In the genomic region with DNA sequence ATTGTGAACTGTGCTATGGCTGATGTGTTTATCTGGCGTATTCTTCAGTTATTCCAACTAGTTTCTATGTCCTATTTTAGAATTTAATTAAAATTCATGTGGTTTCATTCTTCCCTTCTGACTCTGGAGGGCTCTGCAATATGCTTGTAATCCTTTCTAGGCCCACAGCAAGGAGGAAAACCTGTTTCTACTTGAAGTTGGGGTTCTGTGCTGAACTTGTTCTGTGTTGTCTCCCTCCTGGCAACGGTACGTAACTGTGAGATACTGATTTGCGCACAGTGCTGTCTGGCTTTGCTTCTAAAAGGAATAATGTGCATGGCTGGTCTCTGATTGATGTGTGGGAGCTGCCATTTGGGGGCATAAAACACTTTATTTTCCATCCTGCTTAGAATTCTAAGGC, we compare ENCODE assay signal across 1 cellular context.
TF ChIP-seq lines count a peak whose summit lies in the region.

No MANE protein-coding gene starts in this region.

TF ChIP-seq in K562, 482 proteins besides CTCF, POLR2A, EP300 and RAD21:
- no peak for TF ChIP-seq CCAR2 (IDR thresholded peaks at IDR 0.05; ENCODE audit: low read depth, low read length)
- TF ChIP-seq ZNF23 (CRISPR knock-in tag; IDR thresholded peaks at IDR 0.05) = no peak
- no peak for TF ChIP-seq NELFE (IDR thresholded peaks at IDR 0.05; ENCODE audit: insufficient read depth, insufficient read length)
- no peak for TF ChIP-seq FOXA1 (IDR thresholded peaks at IDR 0.05; ENCODE audit: borderline replicate concordance)
- TF ChIP-seq, protein P1, sequence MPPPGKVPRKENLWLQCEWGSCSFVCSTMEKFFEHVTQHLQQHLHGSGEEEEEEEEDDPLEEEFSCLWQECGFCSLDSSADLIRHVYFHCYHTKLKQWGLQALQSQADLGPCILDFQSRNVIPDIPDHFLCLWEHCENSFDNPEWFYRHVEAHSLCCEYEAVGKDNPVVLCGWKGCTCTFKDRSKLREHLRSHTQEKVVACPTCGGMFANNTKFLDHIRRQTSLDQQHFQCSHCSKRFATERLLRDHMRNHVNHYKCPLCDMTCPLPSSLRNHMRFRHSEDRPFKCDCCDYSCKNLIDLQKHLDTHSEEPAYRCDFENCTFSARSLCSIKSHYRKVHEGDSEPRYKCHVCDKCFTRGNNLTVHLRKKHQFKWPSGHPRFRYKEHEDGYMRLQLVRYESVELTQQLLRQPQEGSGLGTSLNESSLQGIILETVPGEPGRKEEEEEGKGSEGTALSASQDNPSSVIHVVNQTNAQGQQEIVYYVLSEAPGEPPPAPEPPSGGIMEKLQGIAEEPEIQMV (tag; conservative IDR thresholded peaks at IDR 0.05; ENCODE audit: low read depth) = no peak
- no peak for TF ChIP-seq POLR2AphosphoS5 (IDR thresholded peaks at IDR 0.05; ENCODE audit: control insufficient read depth, insufficient read depth, low read depth, low read length)
- TF ChIP-seq ESRRB (CRISPR knock-in tag; IDR thresholded peaks at IDR 0.05; ENCODE audit: borderline replicate concordance) = no peak
- no peak for TF ChIP-seq ZNF764 (CRISPR knock-in tag; IDR thresholded peaks at IDR 0.05; ENCODE audit: low read depth)
- TF ChIP-seq, protein P2, sequence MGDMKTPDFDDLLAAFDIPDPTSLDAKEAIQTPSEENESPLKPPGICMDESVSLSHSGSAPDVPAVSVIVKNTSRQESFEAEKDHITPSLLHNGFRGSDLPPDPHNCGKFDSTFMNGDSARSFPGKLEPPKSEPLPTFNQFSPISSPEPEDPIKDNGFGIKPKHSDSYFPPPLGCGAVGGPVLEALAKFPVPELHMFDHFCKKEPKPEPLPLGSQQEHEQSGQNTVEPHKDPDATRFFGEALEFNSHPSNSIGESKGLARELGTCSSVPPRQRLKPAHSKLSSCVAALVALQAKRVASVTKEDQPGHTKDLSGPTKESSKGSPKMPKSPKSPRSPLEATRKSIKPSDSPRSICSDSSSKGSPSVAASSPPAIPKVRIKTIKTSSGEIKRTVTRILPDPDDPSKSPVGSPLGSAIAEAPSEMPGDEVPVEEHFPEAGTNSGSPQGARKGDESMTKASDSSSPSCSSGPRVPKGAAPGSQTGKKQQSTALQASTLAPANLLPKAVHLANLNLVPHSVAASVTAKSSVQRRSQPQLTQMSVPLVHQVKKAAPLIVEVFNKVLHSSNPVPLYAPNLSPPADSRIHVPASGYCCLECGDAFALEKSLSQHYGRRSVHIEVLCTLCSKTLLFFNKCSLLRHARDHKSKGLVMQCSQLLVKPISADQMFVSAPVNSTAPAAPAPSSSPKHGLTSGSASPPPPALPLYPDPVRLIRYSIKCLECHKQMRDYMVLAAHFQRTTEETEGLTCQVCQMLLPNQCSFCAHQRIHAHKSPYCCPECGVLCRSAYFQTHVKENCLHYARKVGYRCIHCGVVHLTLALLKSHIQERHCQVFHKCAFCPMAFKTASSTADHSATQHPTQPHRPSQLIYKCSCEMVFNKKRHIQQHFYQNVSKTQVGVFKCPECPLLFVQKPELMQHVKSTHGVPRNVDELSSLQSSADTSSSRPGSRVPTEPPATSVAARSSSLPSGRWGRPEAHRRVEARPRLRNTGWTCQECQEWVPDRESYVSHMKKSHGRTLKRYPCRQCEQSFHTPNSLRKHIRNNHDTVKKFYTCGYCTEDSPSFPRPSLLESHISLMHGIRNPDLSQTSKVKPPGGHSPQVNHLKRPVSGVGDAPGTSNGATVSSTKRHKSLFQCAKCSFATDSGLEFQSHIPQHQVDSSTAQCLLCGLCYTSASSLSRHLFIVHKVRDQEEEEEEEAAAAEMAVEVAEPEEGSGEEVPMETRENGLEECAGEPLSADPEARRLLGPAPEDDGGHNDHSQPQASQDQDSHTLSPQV (IDR thresholded peaks at IDR 0.05) = no peak
- no peak for TF ChIP-seq ZNF232 (CRISPR knock-in tag; IDR thresholded peaks at IDR 0.05)
- TF ChIP-seq CBX8 (IDR thresholded peaks at IDR 0.05; ENCODE audit: borderline replicate concordance, extremely low read depth, low read depth, low read length, poor library complexity, severe bottlenecking) = no peak
- TF ChIP-seq ZNF445 (CRISPR knock-in tag; IDR thresholded peaks at IDR 0.05; ENCODE audit: low read depth) = no peak
- TF ChIP-seq PHF8 (IDR thresholded peaks at IDR 0.05; ENCODE audit: borderline replicate concordance, low read length) = no peak
- TF ChIP-seq POLR2H (tag; IDR thresholded peaks at IDR 0.05; ENCODE audit: low read depth) = no peak
- TF ChIP-seq ADNP (tag; IDR thresholded peaks at IDR 0.05) = no peak
- no peak for TF ChIP-seq CBFA2T3 (IDR thresholded peaks at IDR 0.05)
- no peak for TF ChIP-seq KLF6 (CRISPR knock-in tag; IDR thresholded peaks at IDR 0.05; ENCODE audit: borderline replicate concordance)
- no peak for TF ChIP-seq GATAD2B (IDR thresholded peaks at IDR 0.05; ENCODE audit: borderline replicate concordance)
- no peak for TF ChIP-seq POLR3G (IDR thresholded peaks at IDR 0.05; ENCODE audit: extremely low read depth, insufficient read length, insufficient replicate concordance)
